Comparison of ENCODE assay signal across 8 cellular contexts in the genomic region with DNA sequence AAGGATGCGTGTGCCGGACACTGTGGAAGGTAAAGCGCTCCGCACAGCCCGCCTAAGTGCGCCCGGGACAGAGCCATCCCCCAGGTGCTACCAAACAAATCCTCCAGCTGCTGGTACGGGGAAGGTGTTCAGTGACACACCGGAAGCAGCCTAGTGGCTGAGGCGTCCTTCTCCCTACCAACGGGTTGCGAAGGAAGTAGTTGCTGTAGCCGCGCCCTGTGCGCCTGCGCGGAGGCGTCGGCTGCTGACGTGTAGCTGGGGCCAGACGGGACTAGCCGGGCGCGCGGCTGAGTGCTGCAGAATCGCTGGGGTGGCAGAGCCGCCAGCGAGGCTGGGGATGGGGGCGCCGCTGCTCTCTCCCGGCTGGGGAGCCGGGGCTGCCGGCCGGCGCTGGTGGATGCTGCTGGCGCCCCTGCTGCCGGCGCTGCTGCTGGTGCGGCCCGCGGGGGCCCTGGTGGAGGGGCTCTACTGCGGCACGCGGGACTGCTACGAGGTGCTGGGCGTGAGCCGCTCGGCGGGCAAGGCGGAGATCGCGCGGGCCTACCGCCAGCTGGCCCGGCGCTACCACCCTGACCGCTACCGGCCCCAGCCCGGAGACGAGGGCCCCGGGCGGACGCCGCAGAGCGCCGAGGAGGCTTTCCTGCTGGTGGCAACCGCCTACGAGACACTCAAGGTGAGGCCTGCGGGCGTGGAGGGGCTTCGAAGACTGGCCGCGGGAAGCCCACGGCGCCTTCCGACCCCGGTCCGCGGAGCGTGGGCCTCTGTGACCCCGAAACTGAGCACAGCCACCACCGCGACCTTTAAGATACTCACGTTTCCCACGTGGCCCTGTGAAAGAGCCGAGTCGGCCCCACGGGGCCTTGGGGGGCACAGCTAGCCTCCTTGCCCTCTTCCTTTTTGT. TPM values are rescaled to one million over a fixed set of nuclear protein-coding genes. Genes with fewer than 3 reads are reported as not detected.
DNase-seq lines count a peak whose midpoint lies in the region; FAIRE-seq and TF ChIP-seq lines count a peak whose summit lies in the region.

Gene DNAJC25, plus strand, starts transcription at position 264 of the 901 bp plus-strand sequence. Its CDS starts 74 bp downstream, at position 338.

- H3K4me1 ChIP-seq in MM.1S (ENCODE audit: low read length) (peaks cover 5% of the 10 kb centered on the region; the same call in 1 of the 2 replicates), stomach (peaks cover 14 to 55% (median 42%) of the 10 kb centered on the region in 4 donors)

- H3K79me2 ChIP-seq in MM.1S (ENCODE audit: low read length), result peaks cover 50% of the 10 kb centered on the region

- peaks cover 2% of the 10 kb centered on the region for H3K27me3 Mint-ChIP-seq in neural crest cell (ENCODE audit: low read depth)

- WGBS in stomach, 5 donors, result 0 to 1% (median 1%) methylated on average over 48 to 88 of the region's 88 CpGs

- peaks cover 12% of the 10 kb centered on the region; the same call in 1 of the 2 replicates for H4K20me1 ChIP-seq in MM.1S (ENCODE audit: insufficient read depth, low read length)

- 0 out of 2 replicates have a peak, but pooled peaks cover 5% of the 10 kb centered on the region for H3F3A ChIP-seq in MM.1S (ENCODE audit: insufficient read depth, low read length)

- H3K27ac ChIP-seq in MM.1S (ENCODE audit: low read length), result peak within 1 kb of the TSS; percentile 62; the same call in 1 of the 2 replicates
- H3K27ac ChIP-seq in stomach, result peak within 1 kb of the TSS; percentile 85 to 96 (median 91)

- no peaks in the 10 kb centered on the region for H3K9me2 ChIP-seq in MM.1S (replicated peaks; ENCODE audit: insufficient read depth, low read length)

- TF ChIP-seq POLR2A in stomach (IDR thresholded peaks at IDR 0.05), result peak in 2 of 4 donors; percentile 84 to 94

- FAIRE-seq in G401.6 (lab: Jason Lieb, UNC), result peak; percentile 94

- no peaks in the 10 kb centered on the region for H3K9me3 Mint-ChIP-seq in neural crest cell

- H3K4me1 Mint-ChIP-seq in neural crest cell, result peaks cover 39% of the 10 kb centered on the region

- peak within 1 kb of the TSS; percentile 86 for H3K9ac ChIP-seq in MM.1S (ENCODE audit: low read length)

- H2AFZ ChIP-seq in MM.1S (ENCODE audit: low read length), result peak within 1 kb of the TSS; percentile 88

- no peak for TF ChIP-seq CTCF in MM.1S (IDR thresholded peaks at IDR 0.05; ENCODE audit: low read length)
- no peak for TF ChIP-seq CTCF in foreskin fibroblast (IDR thresholded peaks at IDR 0.05; ENCODE audit: low read depth, low read length)
- no peak for TF ChIP-seq CTCF in neural crest cell (conservative IDR thresholded peaks at IDR 0.05)
- peak in 1 of 7 experiments; percentile 22 for TF ChIP-seq CTCF in stomach (IDR thresholded peaks at IDR 0.05)

- intact Hi-C loops in stomach (cut with DNase I; ENCODE audit: low total_unique reads), result no loop called here

- H3K27ac Mint-ChIP-seq in neural crest cell (ENCODE audit: unreplicated experiment), result peak within 1 kb of the TSS; percentile 97

- peak within 1 kb of the TSS; percentile 95 for H3K4me3 ChIP-seq in MM.1S (ENCODE audit: low read length)
- peak within 1 kb of the TSS; percentile 92 to 94 for H3K4me3 ChIP-seq in foreskin fibroblast (ENCODE audit: low read depth in 1 of 2, low read length in 2 of 2)
- H3K4me3 ChIP-seq in stomach, result peak within 1 kb of the TSS; percentile 70 to 91 (median 88)

- DNase-seq in HCEC 1CT (peak; percentile 99), MM.1S (peak; percentile 99), SHP77 treated with DMSO at 0.1 percent for 48 hours (lab: John Stamatoyannopoulos, UW) (peak; percentile 97), activated gamma-delta T cell treated with Interleukin-2 at 50 U/mL for 16 hours (peak; percentile 95), foreskin fibroblast (peak; percentile 99), neural crest cell (ENCODE audit: low read depth, low spot score) (peak; percentile 90), stomach (peak; percentile 97)

- H3K36me3 ChIP-seq in MM.1S (replicated peaks; ENCODE audit: insufficient read depth, low read length) (no peaks in the 10 kb centered on the region), stomach (no peaks in the 10 kb centered on the region)

- no peaks in the 10 kb centered on the region for H3K9me3 ChIP-seq in MM.1S (replicated peaks; ENCODE audit: insufficient read depth, low read length)
- no peaks in the 10 kb centered on the region for H3K9me3 ChIP-seq in stomach

- H3K36me3 Mint-ChIP-seq in neural crest cell (ENCODE audit: low read depth), result peaks cover 7% of the 10 kb centered on the region

- no peak for TF ChIP-seq EP300 in stomach (IDR thresholded peaks at IDR 0.05)

- H3K4me3 Mint-ChIP-seq in neural crest cell, result peak within 1 kb of the TSS; percentile 99

- H3K4me2 ChIP-seq in MM.1S (ENCODE audit: low read depth, low read length), result peak within 1 kb of the TSS; percentile 87

- H3K27me3 ChIP-seq in MM.1S (replicated peaks; ENCODE audit: insufficient read depth, low read length) (no peaks in the 10 kb centered on the region), stomach (no peaks in the 10 kb centered on the region)

RNA-seq across cellular contexts. Expression of gene DNAJC25, which starts in this region (rescaled TPM):
- total RNA-seq in neural crest cell (6.0 and 6.3 TPM in 2 replicates), stomach (10 to 100 TPM in 2 of 5 donors, 1 to 10 TPM in 2, not detected in 1; 1.3 to 44.0 (median 9.0) TPM)
- polyA plus RNA-seq in stomach, result 1 to 10 TPM; 2.4 to 4.7 (median 4.3) TPM

Comparison
In these comparisons a context has a peak if more than half of its experiments do, and no peak if none do; other contexts are left out.
1. Peak in every context shown above with its lines: DNase-seq, H3K4me3 ChIP-seq and H3K27ac ChIP-seq.